Comparison of ENCODE assay signal across 22 cellular contexts in the genomic region with DNA sequence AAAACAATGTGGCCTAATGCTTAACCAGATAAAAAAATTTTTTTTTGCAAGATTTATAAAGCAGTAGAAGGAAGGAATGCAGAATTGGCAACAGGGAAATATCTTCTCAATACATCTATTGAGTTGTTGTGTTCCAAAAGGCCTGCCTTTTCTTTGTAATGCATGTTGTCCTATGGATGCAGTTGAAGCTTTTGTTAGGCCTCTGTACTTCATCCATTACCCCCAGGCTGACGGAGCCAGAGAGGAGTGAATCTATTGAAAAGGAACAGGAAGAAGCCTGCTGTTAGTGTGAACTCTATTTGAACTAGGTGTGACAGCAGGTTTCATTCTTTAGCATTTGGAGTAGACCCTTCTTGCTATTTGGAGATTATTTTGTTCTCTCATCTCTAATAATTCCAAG. TPM values are rescaled to one million over a fixed set of nuclear protein-coding genes. Genes with fewer than 3 reads are reported as not detected.
DNase-seq lines count a peak whose midpoint lies in the region; TF ChIP-seq lines count a peak whose summit lies in the region.
"Had no signal": no experiment of that assay in that cellular context is flagged by ENCODE, and none has a peak within 500 bp of the region (broad histone marks: within the 10 kb centered on the region; RNA-seq: fewer than 3 reads in every experiment).

No MANE protein-coding gene starts in this region.

- no peak overlapping the region for H4K8ac ChIP-seq in neuronal stem cell (ENCODE audit: low read depth, low read length)

- no peak overlapping the region for H3K4me2 ChIP-seq in neuronal stem cell (ENCODE audit: insufficient read depth, low read length, poor library complexity, severe bottlenecking)

- no peak overlapping the region for H3K4me3 Mint-ChIP-seq in chondrocyte (ENCODE audit: unreplicated experiment)
- H3K4me3 Mint-ChIP-seq: activated naive CD8-positive, alpha-beta T cell treated with anti-CD3 and anti-CD28 coated beads, Interleukin-2, amount 10 ng/mL, durations not matched to agents 7 days and 5 days; activated T-cell treated with anti-CD3 and anti-CD28 coated beads, Interleukin-2, amount 50 U/mL, for 24 hours had no signal

- H3K14ac ChIP-seq in neuronal stem cell (ENCODE audit: low read length) = no peak overlapping the region

- H2BK120ac ChIP-seq in neuronal stem cell (ENCODE audit: low read depth, low read length) = no peak overlapping the region

- no peak overlapping the region for H3K4ac ChIP-seq in neuronal stem cell (ENCODE audit: low read length)

- H3K27me3 ChIP-seq in neuronal stem cell (ENCODE audit: control insufficient read depth in 3 of 3, insufficient read depth in 3 of 3, low read depth in 1 of 3, low read length in 3 of 3) = no peaks in the 10 kb centered on the region
- H3K27me3 ChIP-seq: cardiac muscle cell, foreskin keratinocyte had no signal

- no peak overlapping the region for H3K23ac ChIP-seq in neuronal stem cell (ENCODE audit: low read depth, low read length, poor library complexity)

- H3K27me3 Mint-ChIP-seq in chondrocyte (ENCODE audit: low read depth) = no peaks in the 10 kb centered on the region
- H3K27me3 Mint-ChIP-seq: activated naive CD8-positive, alpha-beta T cell treated with anti-CD3 and anti-CD28 coated beads, Interleukin-2, amount 10 ng/mL, durations not matched to agents 7 days and 5 days; activated T-cell treated with anti-CD3 and anti-CD28 coated beads, Interleukin-2, amount 50 U/mL, for 24 hours had no signal

- H2BK12ac ChIP-seq in neuronal stem cell (ENCODE audit: low read length) = no peak overlapping the region

- H3K9me3 ChIP-seq in neuronal stem cell (replicated peaks in 1 of 2; ENCODE audit: control insufficient read depth in 2 of 2, insufficient read depth in 1 of 2, low read depth in 1 of 2, low read length in 2 of 2) = no peaks in the 10 kb centered on the region

- no peak overlapping the region for H2AFZ ChIP-seq in neuronal stem cell (ENCODE audit: low read length)

- H3K9me3 Mint-ChIP-seq in chondrocyte (ENCODE audit: low read depth) = no peaks in the 10 kb centered on the region
- H3K9me3 Mint-ChIP-seq: activated naive CD8-positive, alpha-beta T cell treated with anti-CD3 and anti-CD28 coated beads, Interleukin-2, amount 10 ng/mL, durations not matched to agents 7 days and 5 days; activated T-cell treated with anti-CD3 and anti-CD28 coated beads, Interleukin-2, amount 50 U/mL, for 24 hours had no signal

- H3K79me1 ChIP-seq in neuronal stem cell (ENCODE audit: low read depth, low read length) = no peaks in the 10 kb centered on the region

- H3K27ac ChIP-seq in neuronal stem cell (replicated peaks; ENCODE audit: low read length) = no peak overlapping the region
- H3K27ac ChIP-seq: 22Rv1, C4-2B, cardiac muscle cell, foreskin keratinocyte had no signal

- no peak overlapping the region for H2BK15ac ChIP-seq in neuronal stem cell (ENCODE audit: low read length)

- no peak overlapping the region for H3K9ac ChIP-seq in neuronal stem cell (ENCODE audit: low read depth, low read length, poor library complexity)

- no peak overlapping the region for H4K91ac ChIP-seq in neuronal stem cell (ENCODE audit: low read depth, low read length, poor library complexity)

- no peak for TF ChIP-seq CTCF in chondrocyte (IDR thresholded peaks at IDR 0.05)

- no peak overlapping the region for H3K4me3 ChIP-seq in neuronal stem cell (ENCODE audit: low read length in 2 of 2)
- H3K4me3 ChIP-seq: cardiac muscle cell, GM12878 had no signal

- no peak overlapping the region for H2BK5ac ChIP-seq in neuronal stem cell (ENCODE audit: low read length)

- peaks cover 0 to 26% of the 10 kb centered on the region in 2 donors for H3K36me3 ChIP-seq in neuronal stem cell (replicated peaks in 1 of 2; ENCODE audit: control insufficient read depth in 2 of 2, insufficient read depth in 2 of 2, low read length in 2 of 2)

- DNase-seq in DMS 273 (lab: John Stamatoyannopoulos, UW; ENCODE audit: unreplicated experiment) = peak; percentile 3
- no peak for DNase-seq in DMS 273 treated with DMSO at 0.1 percent for 48 hours (lab: John Stamatoyannopoulos, UW)
- DNase-seq in NCI-H345 (lab: John Stamatoyannopoulos, UW) = peak; percentile 45
- peak; percentile 48 for DNase-seq in foreskin melanocyte
- DNase-seq in neuronal stem cell (ENCODE audit: low spot score) = peak; percentile 2
- DNase-seq in NCI-H2196 (lab: John Stamatoyannopoulos, UW; ENCODE audit: unreplicated experiment) = no peak
- no peak for DNase-seq in chondrocyte (ENCODE audit: low spot score)
- DNase-seq in OCI-M1 (lab: John Stamatoyannopoulos, UW) = no peak
- DNase-seq: activated CD4-positive, alpha-beta T cell treated with anti-CD3 and anti-CD28 coated beads for 4 hours; activated naive CD8-positive, alpha-beta T cell treated with anti-CD3 and anti-CD28 coated beads, Interleukin-2, amount 10 ng/mL, durations not matched to agents 7 days and 5 days; activated T-cell treated with anti-CD3 and anti-CD28 coated beads, Interleukin-2, amount 50 U/mL, for 24 hours; foreskin keratinocyte; islet precursor cell; KG1; NCI-H1105 treated with DMSO at 0.1 percent for 48 hours; posterior cingulate gyrus; Right ventricle myocardium superior; T1000 had no signal

- H3K36me3 Mint-ChIP-seq in chondrocyte (ENCODE audit: low read depth) = peaks cover 5% of the 10 kb centered on the region

- H3K4me1 Mint-ChIP-seq in chondrocyte (ENCODE audit: low read depth) = peaks cover 14% of the 10 kb centered on the region
- H3K4me1 Mint-ChIP-seq: activated naive CD8-positive, alpha-beta T cell treated with anti-CD3 and anti-CD28 coated beads, Interleukin-2, amount 10 ng/mL, durations not matched to agents 7 days and 5 days had no signal

- peaks cover 0 to 5% of the 10 kb centered on the region in 2 donors for H3K4me1 ChIP-seq in neuronal stem cell (ENCODE audit: control insufficient read depth in 2 of 2, insufficient read depth in 1 of 2, low read depth in 1 of 2, low read length in 2 of 2)
- H3K4me1 ChIP-seq: foreskin keratinocyte had no signal

- no peak overlapping the region for H2AK5ac ChIP-seq in neuronal stem cell (ENCODE audit: low read depth, low read length)

- WGBS in neuronal stem cell (ENCODE audit: extremely low coverage in 2 of 2, insufficient read length in 2 of 2, insufficient replicate concordance in 1 of 2), 2 donors = no CpG with 5 or more reads among the region's 1 CpG

- H3K18ac ChIP-seq in neuronal stem cell (ENCODE audit: low read length) = no peak overlapping the region

- H3K27ac Mint-ChIP-seq in chondrocyte (ENCODE audit: unreplicated experiment) = no peak overlapping the region
- H3K27ac Mint-ChIP-seq: activated naive CD8-positive, alpha-beta T cell treated with anti-CD3 and anti-CD28 coated beads, Interleukin-2, amount 10 ng/mL, durations not matched to agents 7 days and 5 days; activated T-cell treated with anti-CD3 and anti-CD28 coated beads, Interleukin-2, amount 50 U/mL, for 24 hours had no signal

RNA-seq across cellular contexts. Expression of a gene that starts 56.5 kb away (rescaled TPM):
- 39.3 TPM for polyA plus RNA-seq in neuronal stem cell (2013, experiment 1 of 2)
- 40.1 TPM for polyA plus RNA-seq in neuronal stem cell (2013, experiment 2 of 2)
- 19.4 to 21.3 TPM (median 19.5 TPM) in 3 replicates for total RNA-seq in chondrocyte

Comparison
In these comparisons a context has a peak if more than half of its experiments do, and no peak if none do; other contexts are left out.
1. DNase-seq: peak in DMS 273 (single experiment), NCI-H345 (single experiment), foreskin melanocyte (single experiment) and neuronal stem cell (single experiment); none in DMS 273 treated with DMSO at 0.1 percent for 48 hours (single experiment), NCI-H2196 (single experiment), chondrocyte (single experiment) and OCI-M1 (single experiment).